ENCODE assay signal across 8 cellular contexts in the genomic region with DNA sequence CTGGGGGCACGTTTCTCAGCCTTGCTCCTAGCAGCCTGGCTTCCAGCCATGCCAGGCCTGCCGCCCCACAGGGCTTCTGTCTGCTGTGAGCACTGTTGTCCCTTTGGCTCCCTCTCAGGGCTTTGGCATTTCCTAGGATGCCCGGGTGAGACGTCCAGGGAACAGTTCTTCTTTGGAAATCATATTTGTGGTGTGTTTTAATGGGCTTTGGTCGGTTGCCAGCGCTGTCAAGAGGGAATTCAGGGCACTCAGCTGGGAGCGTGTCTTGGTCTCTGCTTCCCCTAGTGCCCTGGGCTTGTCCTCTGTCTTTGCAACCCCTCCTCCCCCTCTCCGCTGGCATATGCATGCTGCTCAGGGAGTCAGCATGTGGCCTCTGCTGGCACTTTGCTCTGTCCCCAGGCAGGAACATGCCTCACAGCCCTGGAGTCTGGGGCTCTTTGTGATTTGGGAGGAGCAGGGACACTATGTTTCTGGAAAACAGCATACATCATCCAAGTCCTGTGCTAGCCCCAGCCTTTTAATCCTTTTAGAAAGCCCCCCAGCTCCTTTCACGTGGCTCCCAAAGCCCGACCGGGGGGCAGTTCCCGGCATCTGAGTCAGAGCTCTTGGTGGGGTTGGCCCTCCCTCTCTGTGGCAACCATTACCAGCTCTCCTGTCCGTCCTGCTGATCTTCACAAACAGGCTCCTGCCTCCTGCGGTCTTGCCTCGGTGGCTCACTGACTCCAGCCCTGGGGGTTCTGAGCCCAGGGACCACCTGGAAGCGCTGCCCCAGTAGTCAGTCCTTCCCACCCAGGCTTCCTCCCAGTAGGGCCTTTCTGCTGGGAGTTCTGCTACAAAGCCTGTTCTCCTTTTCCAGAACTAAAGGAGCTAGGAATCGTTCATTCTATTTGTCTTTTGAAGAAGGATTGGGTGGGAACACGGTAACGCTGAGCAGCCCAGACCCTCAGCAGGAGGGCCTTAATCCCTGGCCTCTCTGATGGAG. TPM values are rescaled to one million over a fixed set of nuclear protein-coding genes. Genes with fewer than 3 reads are reported as not detected.
DNase-seq lines count a peak whose midpoint lies in the region; ATAC-seq and TF ChIP-seq lines count a peak whose summit lies in the region.

No MANE protein-coding gene starts in this region.

- peaks cover 28% of the 10 kb centered on the region for H3K36me3 Mint-ChIP-seq in activated CD4-positive, alpha-beta T cell treated with anti-CD3 and anti-CD28 coated beads, Interleukin-2, amount 10 ng/mL, durations not matched to agents 24 days and 14 days (ENCODE audit: low read depth)

- H3K27me3 Mint-ChIP-seq in activated CD4-positive, alpha-beta T cell treated with anti-CD3 and anti-CD28 coated beads, Interleukin-2, amount 10 ng/mL, durations not matched to agents 24 days and 14 days, result no peaks in the 10 kb centered on the region

- POLR2A ChIA-PET in OCI-LY7 (lab: Charles Lee), result interaction anchor here (0.8 kb wide), 1 partner anchor 11 kb away, joined by 6 read pairs; no protein-coding TSS in a partner anchor

- BruUV-seq in OCI-LY7 (replicated peaks; lab: Mats Ljungman, UMichigan), result no TSS peak

- H4K20me1 ChIP-seq in OCI-LY7 (ENCODE audit: insufficient read depth, low read length), result no peaks in the 10 kb centered on the region

- peak; percentile 4 for DNase-seq in NCI-H1092 treated with DMSO at 0.1 percent for 48 hours (lab: John Stamatoyannopoulos, UW)
- peak; percentile 33 to 77 for DNase-seq in cerebellar nuclear complex (lab: John Stamatoyannopoulos, UW)
- peak; percentile 61 to 76 for DNase-seq in left colon
- peak; percentile 78 to 88 for DNase-seq in tibial nerve (ENCODE audit: low spot score in 2 of 2)
- DNase-seq in activated CD4-positive, alpha-beta T cell treated with anti-CD3 and anti-CD28 coated beads, Interleukin-2, amount 10 ng/mL, durations not matched to agents 24 days and 14 days, result no peak
- no peak for DNase-seq in OCI-LY7 (ENCODE audit: low spot score)

- no peaks in the 10 kb centered on the region for H3K9me3 ChIP-seq in tibial nerve
- H3K9me3 ChIP-seq in OCI-LY7 (ENCODE audit: low read length), result no peaks in the 10 kb centered on the region

- H3K4me3 ChIP-seq in tibial nerve, result peak overlapping the region in 2 of 4 donors; percentile 15 to 21
- H3K4me3 ChIP-seq in OCI-LY7 (ENCODE audit: low read depth, low read length, poor library complexity, severe bottlenecking), result no peak overlapping the region

- no peak overlapping the region for H3K4me3 Mint-ChIP-seq in activated CD4-positive, alpha-beta T cell treated with anti-CD3 and anti-CD28 coated beads, Interleukin-2, amount 10 ng/mL, durations not matched to agents 24 days and 14 days

- H3K4me1 ChIP-seq in tibial nerve (peaks cover 3 to 100% (median 89%) of the 10 kb centered on the region in 4 donors), OCI-LY7 (ENCODE audit: insufficient read depth, low read length, poor library complexity, severe bottlenecking) (peaks cover 30% of the 10 kb centered on the region)

- H2AFZ ChIP-seq in OCI-LY7 (ENCODE audit: low read length), result no peak overlapping the region

- no peaks in the 10 kb centered on the region for H3K27me3 ChIP-seq in tibial nerve

- peak; percentile 64 to 98 for TF ChIP-seq EP300 in tibial nerve (IDR thresholded peaks at IDR 0.05)

- H3K27ac Mint-ChIP-seq in activated CD4-positive, alpha-beta T cell treated with anti-CD3 and anti-CD28 coated beads, Interleukin-2, amount 10 ng/mL, durations not matched to agents 24 days and 14 days, result no peak overlapping the region

- TF ChIP-seq POLR2A in tibial nerve (IDR thresholded peaks at IDR 0.05), result peak; percentile 15 to 42

- H3K9me3 Mint-ChIP-seq in activated CD4-positive, alpha-beta T cell treated with anti-CD3 and anti-CD28 coated beads, Interleukin-2, amount 10 ng/mL, durations not matched to agents 24 days and 14 days, result no peaks in the 10 kb centered on the region

- WGBS in tibial nerve, 2 donors, result 27 to 33% methylated on average over 18 to 19 of the region's 19 CpGs

- H3K36me3 ChIP-seq in tibial nerve (peaks cover 0 to 6% (median 0%) of the 10 kb centered on the region in 3 donors), OCI-LY7 (ENCODE audit: insufficient read depth, low read length) (peaks cover 88% of the 10 kb centered on the region)

- TF ChIP-seq CTCF in tibial nerve (IDR thresholded peaks at IDR 0.05) (peak in 3 of 5 experiments; percentile 18 to 33 (median 27)), OCI-LY7 (conservative IDR thresholded peaks at IDR 0.05; ENCODE audit: low read length) (no peak)

- H3K9me2 ChIP-seq in OCI-LY7 (ENCODE audit: insufficient read depth, low read length), result no peaks in the 10 kb centered on the region

- H3K27ac ChIP-seq in tibial nerve, result peak overlapping the region; percentile 85 to 98 (median 94)
- H3K27ac ChIP-seq in OCI-LY7 (ENCODE audit: low read depth, low read length, poor library complexity, severe bottlenecking), result no peak overlapping the region

- CTCF ChIA-PET in OCI-LY7 (lab: Charles Lee; ENCODE audit: unreplicated experiment), result no interaction called here

- ATAC-seq in left colon (no peak), GM19395 (IDR thresholded peaks at IDR 0.05; ENCODE audit: unreplicated experiment) (no peak), HG03025 (IDR thresholded peaks at IDR 0.05; ENCODE audit: low FRiP score, unreplicated experiment) (no peak)

- peaks cover 30% of the 10 kb centered on the region for H3K79me2 ChIP-seq in OCI-LY7 (ENCODE audit: insufficient read depth, low read depth, low read length)

- no peak overlapping the region for H3K4me2 ChIP-seq in OCI-LY7 (ENCODE audit: low read length)

- intact Hi-C loops in left colon (cut with DNase I, micrococcal nuclease) (no loop called here), OCI-LY7 (cut with micrococcal nuclease; ENCODE audit: unreplicated experiment) (no loop called here)
- intact Hi-C loops in activated CD4-positive, alpha-beta T cell treated with anti-CD3 and anti-CD28 coated beads, Interleukin-2, amount 10 ng/mL, durations not matched to agents 24 days and 14 days (cut with micrococcal nuclease), result no loop called here

- H3K4me1 Mint-ChIP-seq in activated CD4-positive, alpha-beta T cell treated with anti-CD3 and anti-CD28 coated beads, Interleukin-2, amount 10 ng/mL, durations not matched to agents 24 days and 14 days, result peaks cover 35% of the 10 kb centered on the region

RNA-seq across cellular contexts. Expression of a gene that starts 26.7 kb away (rescaled TPM):
- 10 to 100 TPM; 72.1 to 72.5 TPM for total RNA-seq in left colon
- total RNA-seq in tibial nerve, result 100 to 1,000 TPM in 2 of 4 donors, 10 to 100 TPM in 2; 63.9 to 119 (median 95.3) TPM
- total RNA-seq in activated CD4-positive, alpha-beta T cell treated with anti-CD3 and anti-CD28 coated beads, Interleukin-2, amount 10 ng/mL, durations not matched to agents 24 days and 14 days, result 109 and 115 TPM in 2 replicates
- 122 and 127 TPM in 2 replicates for total RNA-seq in OCI-LY7 (2014; rRNA removed; shearing (Covaris generic))
- 180 and 187 TPM in 2 replicates for total RNA-seq in OCI-LY7 (2022)

RNA-seq across cellular contexts. Expression of a gene that starts 26.8 kb away (rescaled TPM):
- total RNA-seq in left colon (10 to 100 TPM; 23.2 to 27.0 TPM), tibial nerve (10 to 100 TPM; 23.2 to 51.9 (median 34.7) TPM), OCI-LY7 (2022) (133 and 139 TPM in 2 replicates)
- 34.2 and 34.4 TPM in 2 replicates for total RNA-seq in activated CD4-positive, alpha-beta T cell treated with anti-CD3 and anti-CD28 coated beads, Interleukin-2, amount 10 ng/mL, durations not matched to agents 24 days and 14 days
- 90.0 and 91.9 TPM in 2 replicates for total RNA-seq in OCI-LY7 (2014; rRNA removed; shearing (Covaris generic))

RNA-seq across cellular contexts. Expression of a gene that starts 27.5 kb away (rescaled TPM):
- 100 to 1,000 TPM; 252 to 318 TPM for total RNA-seq in left colon
- total RNA-seq in tibial nerve, result 100 to 1,000 TPM; 211 to 335 (median 233) TPM
- total RNA-seq in activated CD4-positive, alpha-beta T cell treated with anti-CD3 and anti-CD28 coated beads, Interleukin-2, amount 10 ng/mL, durations not matched to agents 24 days and 14 days, result 0.71 and 1.8 TPM in 2 replicates
- total RNA-seq in OCI-LY7 (2014; rRNA removed; shearing (Covaris generic)), result 0.66 and 2.0 TPM in 2 replicates
- total RNA-seq in OCI-LY7 (2022), result 1.9 and 3.9 TPM in 2 replicates

Comparison
In these comparisons a context has a peak if more than half of its experiments do, and no peak if none do; other contexts are left out.
1. DNase-seq: peak in NCI-H1092 treated with DMSO at 0.1 percent for 48 hours (single experiment), cerebellar nuclear complex (2 of 2), left colon (2 of 2) and tibial nerve (2 of 2); none in activated CD4-positive, alpha-beta T cell treated with anti-CD3 and anti-CD28 coated beads, Interleukin-2, amount 10 ng/mL, durations not matched to agents 24 days and 14 days (single experiment) and OCI-LY7 (single experiment).
2. RNA of a gene that starts 27.5 kb away (total RNA-seq): 252 to 318 TPM in left colon and 211 to 335 TPM in tibial nerve; 0.66 to 3.9 TPM in OCI-LY7 and 0.71 to 1.8 TPM in activated CD4-positive, alpha-beta T cell treated with anti-CD3 and anti-CD28 coated beads, Interleukin-2, amount 10 ng/mL, durations not matched to agents 24 days and 14 days; every median in the first group is over 10 times any median in the second.